8 cellular contexts compared by ENCODE assay signal in the genomic region with DNA sequence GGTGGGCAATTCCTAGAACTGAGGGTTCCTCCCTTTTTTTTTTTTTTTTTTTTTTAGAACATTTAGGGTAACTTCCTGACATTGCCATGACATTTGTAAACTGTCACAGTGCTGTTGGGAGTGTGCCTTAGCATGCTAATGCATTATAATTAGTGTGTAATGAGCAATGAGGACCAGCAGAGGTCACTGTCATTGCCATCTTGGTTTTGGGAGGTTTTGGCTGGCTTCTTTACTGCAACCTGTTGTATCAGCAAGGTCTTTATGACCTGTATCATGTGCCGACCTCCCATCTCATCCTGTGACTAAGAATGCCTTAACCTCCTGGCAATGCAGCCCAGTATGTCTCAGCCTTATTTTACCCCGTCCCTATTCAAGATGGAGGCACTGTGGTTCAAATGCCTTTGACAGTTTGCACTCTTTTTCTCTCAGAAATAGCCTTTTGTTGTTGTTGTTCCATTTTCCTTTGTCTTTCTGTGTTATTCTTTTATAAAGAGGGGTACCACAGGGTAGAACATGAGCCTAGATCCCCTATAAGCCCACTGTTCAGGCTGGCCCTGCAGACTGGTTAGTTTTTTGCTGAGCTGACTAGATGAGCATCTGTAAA.
DNase-seq lines count a peak whose midpoint lies in the region; ATAC-seq and TF ChIP-seq lines count a peak whose summit lies in the region.

No MANE protein-coding gene starts in this region.

- TF ChIP-seq CTCF in AG04449 (IDR thresholded peaks at IDR 0.05; ENCODE audit: insufficient read depth, low read length, missing control alignments) (peak; percentile 54), GM10248 (IDR thresholded peaks at IDR 0.05; ENCODE audit: control extremely low read depth, extremely low read depth, low read depth, missing control alignments) (peak; percentile 48)

- H3K4me3 Mint-ChIP-seq in activated CD4-positive, alpha-beta T cell treated with anti-CD3 and anti-CD28 coated beads, Interleukin-2, amount 10 ng/mL, durations not matched to agents 7 days and 5 days = no peak overlapping the region

- DNase-seq in AG04449 (ENCODE audit: low read depth, low spot score) = no peak
- DNase-seq in GM10248 (ENCODE audit: extremely low spot score) = no peak
- peak; percentile 55 for DNase-seq in activated CD4-positive, alpha-beta T cell treated with anti-CD3 and anti-CD28 coated beads, Interleukin-2, amount 10 ng/mL, durations not matched to agents 7 days and 5 days
- DNase-seq in kidney tubule cell (ENCODE audit: low spot score) = peak; percentile 31
- no peak for DNase-seq in middle frontal gyrus (ENCODE audit: extremely low spot score, low spot score)
- no peak for DNase-seq in putamen (ENCODE audit: low spot score)
- no peak for DNase-seq in GM19240 (ENCODE audit: insufficient read length, low spot score)

- peaks cover 24% of the 10 kb centered on the region for H3K27me3 Mint-ChIP-seq in activated CD4-positive, alpha-beta T cell treated with anti-CD3 and anti-CD28 coated beads, Interleukin-2, amount 10 ng/mL, durations not matched to agents 7 days and 5 days

- POLR2A ChIA-PET in AG04449 (lab: Yijun Ruan, JAX) = no interaction called here
- POLR2A ChIA-PET in GM10248 (lab: Yijun Ruan, JAX) = no interaction called here
- POLR2A ChIA-PET in activated CD4-positive, alpha-beta T cell treated with anti-CD3 and anti-CD28 coated beads, Interleukin-2, amount 10 ng/mL, durations not matched to agents 7 days and 5 days (lab: Charles Lee) = no interaction called here

- no peak overlapping the region for H3K4me3 ChIP-seq in AG04449 (ENCODE audit: low read depth, low read length)

- H3K9me3 Mint-ChIP-seq in activated CD4-positive, alpha-beta T cell treated with anti-CD3 and anti-CD28 coated beads, Interleukin-2, amount 10 ng/mL, durations not matched to agents 7 days and 5 days = no peaks in the 10 kb centered on the region

- H3K27ac Mint-ChIP-seq in activated CD4-positive, alpha-beta T cell treated with anti-CD3 and anti-CD28 coated beads, Interleukin-2, amount 10 ng/mL, durations not matched to agents 7 days and 5 days = no peak overlapping the region

- H3K4me1 Mint-ChIP-seq in activated CD4-positive, alpha-beta T cell treated with anti-CD3 and anti-CD28 coated beads, Interleukin-2, amount 10 ng/mL, durations not matched to agents 7 days and 5 days = peaks cover 9% of the 10 kb centered on the region

- H3K36me3 Mint-ChIP-seq in activated CD4-positive, alpha-beta T cell treated with anti-CD3 and anti-CD28 coated beads, Interleukin-2, amount 10 ng/mL, durations not matched to agents 7 days and 5 days (ENCODE audit: low read depth) = no peaks in the 10 kb centered on the region

- peak; percentile 67 for ATAC-seq in HG03565 (IDR thresholded peaks at IDR 0.05; ENCODE audit: unreplicated experiment)

- CTCF ChIA-PET in AG04449 (lab: Yijun Ruan, JAX) (interaction anchor here (0.7 to 2.2 kb wide), 8 partner anchors 12 to 240 kb away, joined by 3 to 11 read pairs (median 3); no protein-coding TSS in a partner anchor), GM10248 (lab: Yijun Ruan, JAX) (interaction anchor here (0.9 to 2.4 kb wide), 11 partner anchors 11 to 418 kb away, joined by 3 to 16 read pairs (median 5); no protein-coding TSS in a partner anchor)
- CTCF ChIA-PET in activated CD4-positive, alpha-beta T cell treated with anti-CD3 and anti-CD28 coated beads, Interleukin-2, amount 10 ng/mL, durations not matched to agents 7 days and 5 days (lab: Charles Lee) = interaction anchor here (0.6 to 1.3 kb wide), 2 partner anchors 9 to 473 kb away, joined by 3 to 4 read pairs; no protein-coding TSS in a partner anchor

Comparison
In these comparisons a context has a peak if more than half of its experiments do, and no peak if none do; other contexts are left out.
1. DNase-seq: peak in activated CD4-positive, alpha-beta T cell treated with anti-CD3 and anti-CD28 coated beads, Interleukin-2, amount 10 ng/mL, durations not matched to agents 7 days and 5 days (single experiment) and kidney tubule cell (single experiment); none in AG04449 (single experiment), GM10248 (single experiment), middle frontal gyrus (single experiment), putamen (single experiment) and GM19240 (single experiment).